1 cellular context compared by ENCODE assay signal in the genomic region with DNA sequence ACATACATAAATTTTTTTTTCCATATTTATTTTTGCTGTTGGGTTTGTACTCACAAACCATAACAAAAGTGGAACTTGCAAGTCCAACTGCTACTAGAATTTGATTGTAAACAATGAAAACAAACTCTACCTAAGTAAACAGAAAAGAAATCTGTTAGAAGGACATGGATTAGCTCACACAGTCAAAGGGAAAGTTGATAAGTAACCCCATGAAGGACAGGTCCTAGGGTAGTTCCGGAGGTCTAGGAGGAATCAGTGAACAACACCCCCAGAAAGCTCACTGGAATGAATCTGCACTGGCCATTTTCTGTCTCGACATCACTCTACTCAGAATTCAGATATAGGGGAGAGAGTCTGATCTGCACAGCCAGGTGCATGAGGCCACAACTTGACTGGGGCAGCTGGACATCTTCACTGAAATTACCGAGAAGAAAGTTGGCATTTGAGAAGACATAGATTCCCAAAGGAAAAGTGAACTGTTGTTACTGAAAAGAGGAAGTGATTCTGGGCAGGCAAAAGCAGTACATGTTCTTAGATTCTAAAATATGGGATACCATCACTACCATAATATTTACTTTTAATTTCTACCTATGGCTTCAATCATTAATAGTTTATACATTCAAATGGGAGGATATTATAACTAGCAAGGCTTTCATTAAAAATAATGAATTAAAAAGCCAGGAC.
TF ChIP-seq lines count a peak whose summit lies in the region.

No MANE protein-coding gene starts in this region.

TF ChIP-seq in HepG2, 621 proteins besides CTCF, POLR2A, EP300 and RAD21 (continued from another document and continues in another):
- TF ChIP-seq, protein P1, sequence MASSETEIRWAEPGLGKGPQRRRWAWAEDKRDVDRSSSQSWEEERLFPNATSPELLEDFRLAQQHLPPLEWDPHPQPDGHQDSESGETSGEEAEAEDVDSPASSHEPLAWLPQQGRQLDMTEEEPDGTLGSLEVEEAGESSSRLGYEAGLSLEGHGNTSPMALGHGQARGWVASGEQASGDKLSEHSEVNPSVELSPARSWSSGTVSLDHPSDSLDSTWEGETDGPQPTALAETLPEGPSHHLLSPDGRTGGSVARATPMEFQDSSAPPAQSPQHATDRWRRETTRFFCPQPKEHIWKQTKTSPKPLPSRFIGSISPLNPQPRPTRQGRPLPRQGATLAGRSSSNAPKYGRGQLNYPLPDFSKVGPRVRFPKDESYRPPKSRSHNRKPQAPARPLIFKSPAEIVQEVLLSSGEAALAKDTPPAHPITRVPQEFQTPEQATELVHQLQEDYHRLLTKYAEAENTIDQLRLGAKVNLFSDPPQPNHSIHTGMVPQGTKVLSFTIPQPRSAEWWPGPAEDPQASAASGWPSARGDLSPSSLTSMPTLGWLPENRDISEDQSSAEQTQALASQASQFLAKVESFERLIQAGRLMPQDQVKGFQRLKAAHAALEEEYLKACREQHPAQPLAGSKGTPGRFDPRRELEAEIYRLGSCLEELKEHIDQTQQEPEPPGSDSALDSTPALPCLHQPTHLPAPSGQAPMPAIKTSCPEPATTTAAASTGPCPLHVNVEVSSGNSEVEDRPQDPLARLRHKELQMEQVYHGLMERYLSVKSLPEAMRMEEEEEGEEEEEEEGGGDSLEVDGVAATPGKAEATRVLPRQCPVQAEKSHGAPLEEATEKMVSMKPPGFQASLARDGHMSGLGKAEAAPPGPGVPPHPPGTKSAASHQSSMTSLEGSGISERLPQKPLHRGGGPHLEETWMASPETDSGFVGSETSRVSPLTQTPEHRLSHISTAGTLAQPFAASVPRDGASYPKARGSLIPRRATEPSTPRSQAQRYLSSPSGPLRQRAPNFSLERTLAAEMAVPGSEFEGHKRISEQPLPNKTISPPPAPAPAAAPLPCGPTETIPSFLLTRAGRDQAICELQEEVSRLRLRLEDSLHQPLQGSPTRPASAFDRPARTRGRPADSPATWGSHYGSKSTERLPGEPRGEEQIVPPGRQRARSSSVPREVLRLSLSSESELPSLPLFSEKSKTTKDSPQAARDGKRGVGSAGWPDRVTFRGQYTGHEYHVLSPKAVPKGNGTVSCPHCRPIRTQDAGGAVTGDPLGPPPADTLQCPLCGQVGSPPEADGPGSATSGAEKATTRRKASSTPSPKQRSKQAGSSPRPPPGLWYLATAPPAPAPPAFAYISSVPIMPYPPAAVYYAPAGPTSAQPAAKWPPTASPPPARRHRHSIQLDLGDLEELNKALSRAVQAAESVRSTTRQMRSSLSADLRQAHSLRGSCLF (CRISPR knock-in tag; IDR thresholded peaks at IDR 0.05; ENCODE audit: borderline replicate concordance) = no peak
- TF ChIP-seq ZEB1 (IDR thresholded peaks at IDR 0.05; ENCODE audit: insufficient replicate concordance, low read depth) (no peak), ZNF589 (CRISPR knock-in tag; conservative IDR thresholded peaks at IDR 0.05) (no peak), ZNF510 (CRISPR knock-in tag; IDR thresholded peaks at IDR 0.05; ENCODE audit: low read depth) (no peak), SKI (IDR thresholded peaks at IDR 0.05; ENCODE audit: partially characterized antibody) (no peak), BCL6 (CRISPR knock-in tag; IDR thresholded peaks at IDR 0.05) (peak; percentile 66), NFIC (IDR thresholded peaks at IDR 0.05; ENCODE audit: low read length) (peak; percentile 42; the same call in 1 of the 2 replicates), ZSCAN29 (CRISPR knock-in tag; conservative IDR thresholded peaks at IDR 0.05) (0 out of 2 replicates have a peak, but pooled peaks have one; percentile 28), ATF1 (CRISPR knock-in tag; IDR thresholded peaks at IDR 0.05) (no peak), HOXD1 (CRISPR knock-in tag; IDR thresholded peaks at IDR 0.05) (no peak), ZNF205 (CRISPR knock-in tag; IDR thresholded peaks at IDR 0.05) (no peak), ZFX (CRISPR knock-in tag; IDR thresholded peaks at IDR 0.05; ENCODE audit: low read depth) (no peak), TCF7L2 (IDR thresholded peaks at IDR 0.05; ENCODE audit: low read depth, low read length) (no peak), NR2F2 (IDR thresholded peaks at IDR 0.05; ENCODE audit: borderline replicate concordance, low read depth) (0 out of 2 replicates have a peak, but pooled peaks have one; percentile 11), ONECUT2 (CRISPR knock-in tag; IDR thresholded peaks at IDR 0.05) (no peak), ZNF792 (CRISPR knock-in tag; IDR thresholded peaks at IDR 0.05) (0 out of 2 replicates have a peak, but pooled peaks have one; percentile 24), ZNF235 (CRISPR knock-in tag; IDR thresholded peaks at IDR 0.05; ENCODE audit: borderline replicate concordance) (no peak), HNRNPLL (IDR thresholded peaks at IDR 0.05; ENCODE audit: low read depth, low read length, poor library complexity, severe bottlenecking) (no peak), NKX3-1 (CRISPR knock-in tag; IDR thresholded peaks at IDR 0.05) (no peak; the same call in 1 of the 2 replicates), HES4 (CRISPR knock-in tag; IDR thresholded peaks at IDR 0.05; ENCODE audit: borderline replicate concordance) (no peak)
- TF ChIP-seq, protein P2, sequence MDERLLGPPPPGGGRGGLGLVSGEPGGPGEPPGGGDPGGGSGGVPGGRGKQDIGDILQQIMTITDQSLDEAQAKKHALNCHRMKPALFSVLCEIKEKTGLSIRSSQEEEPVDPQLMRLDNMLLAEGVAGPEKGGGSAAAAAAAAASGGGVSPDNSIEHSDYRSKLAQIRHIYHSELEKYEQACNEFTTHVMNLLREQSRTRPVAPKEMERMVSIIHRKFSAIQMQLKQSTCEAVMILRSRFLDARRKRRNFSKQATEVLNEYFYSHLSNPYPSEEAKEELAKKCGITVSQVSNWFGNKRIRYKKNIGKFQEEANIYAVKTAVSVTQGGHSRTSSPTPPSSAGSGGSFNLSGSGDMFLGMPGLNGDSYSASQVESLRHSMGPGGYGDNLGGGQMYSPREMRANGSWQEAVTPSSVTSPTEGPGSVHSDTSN (CRISPR knock-in tag; IDR thresholded peaks at IDR 0.05) = no peak
- TF ChIP-seq, protein P3, sequence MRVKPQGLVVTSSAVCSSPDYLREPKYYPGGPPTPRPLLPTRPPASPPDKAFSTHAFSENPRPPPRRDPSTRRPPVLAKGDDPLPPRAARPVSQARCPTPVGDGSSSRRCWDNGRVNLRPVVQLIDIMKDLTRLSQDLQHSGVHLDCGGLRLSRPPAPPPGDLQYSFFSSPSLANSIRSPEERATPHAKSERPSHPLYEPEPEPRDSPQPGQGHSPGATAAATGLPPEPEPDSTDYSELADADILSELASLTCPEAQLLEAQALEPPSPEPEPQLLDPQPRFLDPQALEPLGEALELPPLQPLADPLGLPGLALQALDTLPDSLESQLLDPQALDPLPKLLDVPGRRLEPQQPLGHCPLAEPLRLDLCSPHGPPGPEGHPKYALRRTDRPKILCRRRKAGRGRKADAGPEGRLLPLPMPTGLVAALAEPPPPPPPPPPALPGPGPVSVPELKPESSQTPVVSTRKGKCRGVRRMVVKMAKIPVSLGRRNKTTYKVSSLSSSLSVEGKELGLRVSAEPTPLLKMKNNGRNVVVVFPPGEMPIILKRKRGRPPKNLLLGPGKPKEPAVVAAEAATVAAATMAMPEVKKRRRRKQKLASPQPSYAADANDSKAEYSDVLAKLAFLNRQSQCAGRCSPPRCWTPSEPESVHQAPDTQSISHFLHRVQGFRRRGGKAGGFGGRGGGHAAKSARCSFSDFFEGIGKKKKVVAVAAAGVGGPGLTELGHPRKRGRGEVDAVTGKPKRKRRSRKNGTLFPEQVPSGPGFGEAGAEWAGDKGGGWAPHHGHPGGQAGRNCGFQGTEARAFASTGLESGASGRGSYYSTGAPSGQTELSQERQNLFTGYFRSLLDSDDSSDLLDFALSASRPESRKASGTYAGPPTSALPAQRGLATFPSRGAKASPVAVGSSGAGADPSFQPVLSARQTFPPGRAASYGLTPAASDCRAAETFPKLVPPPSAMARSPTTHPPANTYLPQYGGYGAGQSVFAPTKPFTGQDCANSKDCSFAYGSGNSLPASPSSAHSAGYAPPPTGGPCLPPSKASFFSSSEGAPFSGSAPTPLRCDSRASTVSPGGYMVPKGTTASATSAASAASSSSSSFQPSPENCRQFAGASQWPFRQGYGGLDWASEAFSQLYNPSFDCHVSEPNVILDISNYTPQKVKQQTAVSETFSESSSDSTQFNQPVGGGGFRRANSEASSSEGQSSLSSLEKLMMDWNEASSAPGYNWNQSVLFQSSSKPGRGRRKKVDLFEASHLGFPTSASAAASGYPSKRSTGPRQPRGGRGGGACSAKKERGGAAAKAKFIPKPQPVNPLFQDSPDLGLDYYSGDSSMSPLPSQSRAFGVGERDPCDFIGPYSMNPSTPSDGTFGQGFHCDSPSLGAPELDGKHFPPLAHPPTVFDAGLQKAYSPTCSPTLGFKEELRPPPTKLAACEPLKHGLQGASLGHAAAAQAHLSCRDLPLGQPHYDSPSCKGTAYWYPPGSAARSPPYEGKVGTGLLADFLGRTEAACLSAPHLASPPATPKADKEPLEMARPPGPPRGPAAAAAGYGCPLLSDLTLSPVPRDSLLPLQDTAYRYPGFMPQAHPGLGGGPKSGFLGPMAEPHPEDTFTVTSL (CRISPR knock-in tag; IDR thresholded peaks at IDR 0.05; ENCODE audit: borderline replicate concordance) = peak; percentile 86; the same call in 1 of the 2 replicates
- TF ChIP-seq, protein P4, sequence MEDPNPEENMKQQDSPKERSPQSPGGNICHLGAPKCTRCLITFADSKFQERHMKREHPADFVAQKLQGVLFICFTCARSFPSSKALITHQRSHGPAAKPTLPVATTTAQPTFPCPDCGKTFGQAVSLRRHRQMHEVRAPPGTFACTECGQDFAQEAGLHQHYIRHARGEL (CRISPR knock-in tag; IDR thresholded peaks at IDR 0.05) = no peak
- TF ChIP-seq, protein P5, sequence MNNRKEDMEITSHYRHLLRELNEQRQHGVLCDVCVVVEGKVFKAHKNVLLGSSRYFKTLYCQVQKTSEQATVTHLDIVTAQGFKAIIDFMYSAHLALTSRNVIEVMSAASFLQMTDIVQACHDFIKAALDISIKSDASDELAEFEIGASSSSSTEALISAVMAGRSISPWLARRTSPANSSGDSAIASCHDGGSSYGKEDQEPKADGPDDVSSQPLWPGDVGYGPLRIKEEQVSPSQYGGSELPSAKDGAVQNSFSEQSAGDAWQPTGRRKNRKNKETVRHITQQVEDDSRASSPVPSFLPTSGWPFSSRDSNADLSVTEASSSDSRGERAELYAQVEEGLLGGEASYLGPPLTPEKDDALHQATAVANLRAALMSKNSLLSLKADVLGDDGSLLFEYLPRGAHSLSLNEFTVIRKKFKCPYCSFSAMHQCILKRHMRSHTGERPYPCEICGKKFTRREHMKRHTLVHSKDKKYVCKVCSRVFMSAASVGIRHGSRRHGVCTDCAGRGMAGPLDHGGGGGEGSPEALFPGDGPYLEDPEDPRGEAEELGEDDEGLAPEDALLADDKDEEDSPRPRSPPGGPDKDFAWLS (CRISPR knock-in tag; IDR thresholded peaks at IDR 0.05; ENCODE audit: borderline replicate concordance) = no peak
- TF ChIP-seq, protein P6, sequence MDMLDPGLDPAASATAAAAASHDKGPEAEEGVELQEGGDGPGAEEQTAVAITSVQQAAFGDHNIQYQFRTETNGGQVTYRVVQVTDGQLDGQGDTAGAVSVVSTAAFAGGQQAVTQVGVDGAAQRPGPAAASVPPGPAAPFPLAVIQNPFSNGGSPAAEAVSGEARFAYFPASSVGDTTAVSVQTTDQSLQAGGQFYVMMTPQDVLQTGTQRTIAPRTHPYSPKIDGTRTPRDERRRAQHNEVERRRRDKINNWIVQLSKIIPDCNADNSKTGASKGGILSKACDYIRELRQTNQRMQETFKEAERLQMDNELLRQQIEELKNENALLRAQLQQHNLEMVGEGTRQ (IDR thresholded peaks at IDR 0.05; ENCODE audit: low read depth, low read length) = no peak
- TF ChIP-seq, protein P6 (CRISPR knock-in tag; IDR thresholded peaks at IDR 0.05; ENCODE audit: borderline replicate concordance) = no peak
- TF ChIP-seq, protein P7, sequence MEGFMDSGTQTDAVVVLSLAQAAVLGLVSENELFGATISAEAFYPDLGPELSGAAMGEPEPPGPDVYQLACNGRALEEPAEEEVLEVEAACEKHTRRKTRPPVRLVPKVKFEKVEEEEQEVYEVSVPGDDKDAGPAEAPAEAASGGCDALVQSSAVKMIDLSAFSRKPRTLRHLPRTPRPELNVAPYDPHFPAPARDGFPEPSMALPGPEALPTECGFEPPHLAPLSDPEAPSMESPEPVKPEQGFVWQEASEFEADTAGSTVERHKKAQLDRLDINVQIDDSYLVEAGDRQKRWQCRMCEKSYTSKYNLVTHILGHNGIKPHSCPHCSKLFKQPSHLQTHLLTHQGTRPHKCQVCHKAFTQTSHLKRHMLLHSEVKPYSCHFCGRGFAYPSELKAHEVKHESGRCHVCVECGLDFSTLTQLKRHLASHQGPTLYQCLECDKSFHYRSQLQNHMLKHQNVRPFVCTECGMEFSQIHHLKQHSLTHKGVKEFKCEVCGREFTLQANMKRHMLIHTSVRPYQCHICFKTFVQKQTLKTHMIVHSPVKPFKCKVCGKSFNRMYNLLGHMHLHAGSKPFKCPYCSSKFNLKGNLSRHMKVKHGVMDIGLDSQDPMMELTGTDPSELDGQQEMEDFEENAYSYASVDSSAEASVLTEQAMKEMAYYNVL (CRISPR knock-in tag; IDR thresholded peaks at IDR 0.05; ENCODE audit: borderline replicate concordance) = no peak
- TF ChIP-seq, protein P8, sequence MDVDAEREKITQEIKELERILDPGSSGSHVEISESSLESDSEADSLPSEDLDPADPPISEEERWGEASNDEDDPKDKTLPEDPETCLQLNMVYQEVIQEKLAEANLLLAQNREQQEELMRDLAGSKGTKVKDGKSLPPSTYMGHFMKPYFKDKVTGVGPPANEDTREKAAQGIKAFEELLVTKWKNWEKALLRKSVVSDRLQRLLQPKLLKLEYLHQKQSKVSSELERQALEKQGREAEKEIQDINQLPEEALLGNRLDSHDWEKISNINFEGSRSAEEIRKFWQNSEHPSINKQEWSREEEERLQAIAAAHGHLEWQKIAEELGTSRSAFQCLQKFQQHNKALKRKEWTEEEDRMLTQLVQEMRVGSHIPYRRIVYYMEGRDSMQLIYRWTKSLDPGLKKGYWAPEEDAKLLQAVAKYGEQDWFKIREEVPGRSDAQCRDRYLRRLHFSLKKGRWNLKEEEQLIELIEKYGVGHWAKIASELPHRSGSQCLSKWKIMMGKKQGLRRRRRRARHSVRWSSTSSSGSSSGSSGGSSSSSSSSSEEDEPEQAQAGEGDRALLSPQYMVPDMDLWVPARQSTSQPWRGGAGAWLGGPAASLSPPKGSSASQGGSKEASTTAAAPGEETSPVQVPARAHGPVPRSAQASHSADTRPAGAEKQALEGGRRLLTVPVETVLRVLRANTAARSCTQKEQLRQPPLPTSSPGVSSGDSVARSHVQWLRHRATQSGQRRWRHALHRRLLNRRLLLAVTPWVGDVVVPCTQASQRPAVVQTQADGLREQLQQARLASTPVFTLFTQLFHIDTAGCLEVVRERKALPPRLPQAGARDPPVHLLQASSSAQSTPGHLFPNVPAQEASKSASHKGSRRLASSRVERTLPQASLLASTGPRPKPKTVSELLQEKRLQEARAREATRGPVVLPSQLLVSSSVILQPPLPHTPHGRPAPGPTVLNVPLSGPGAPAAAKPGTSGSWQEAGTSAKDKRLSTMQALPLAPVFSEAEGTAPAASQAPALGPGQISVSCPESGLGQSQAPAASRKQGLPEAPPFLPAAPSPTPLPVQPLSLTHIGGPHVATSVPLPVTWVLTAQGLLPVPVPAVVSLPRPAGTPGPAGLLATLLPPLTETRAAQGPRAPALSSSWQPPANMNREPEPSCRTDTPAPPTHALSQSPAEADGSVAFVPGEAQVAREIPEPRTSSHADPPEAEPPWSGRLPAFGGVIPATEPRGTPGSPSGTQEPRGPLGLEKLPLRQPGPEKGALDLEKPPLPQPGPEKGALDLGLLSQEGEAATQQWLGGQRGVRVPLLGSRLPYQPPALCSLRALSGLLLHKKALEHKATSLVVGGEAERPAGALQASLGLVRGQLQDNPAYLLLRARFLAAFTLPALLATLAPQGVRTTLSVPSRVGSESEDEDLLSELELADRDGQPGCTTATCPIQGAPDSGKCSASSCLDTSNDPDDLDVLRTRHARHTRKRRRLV (CRISPR knock-in tag; IDR thresholded peaks at IDR 0.05) = no peak
